In the genomic region with DNA sequence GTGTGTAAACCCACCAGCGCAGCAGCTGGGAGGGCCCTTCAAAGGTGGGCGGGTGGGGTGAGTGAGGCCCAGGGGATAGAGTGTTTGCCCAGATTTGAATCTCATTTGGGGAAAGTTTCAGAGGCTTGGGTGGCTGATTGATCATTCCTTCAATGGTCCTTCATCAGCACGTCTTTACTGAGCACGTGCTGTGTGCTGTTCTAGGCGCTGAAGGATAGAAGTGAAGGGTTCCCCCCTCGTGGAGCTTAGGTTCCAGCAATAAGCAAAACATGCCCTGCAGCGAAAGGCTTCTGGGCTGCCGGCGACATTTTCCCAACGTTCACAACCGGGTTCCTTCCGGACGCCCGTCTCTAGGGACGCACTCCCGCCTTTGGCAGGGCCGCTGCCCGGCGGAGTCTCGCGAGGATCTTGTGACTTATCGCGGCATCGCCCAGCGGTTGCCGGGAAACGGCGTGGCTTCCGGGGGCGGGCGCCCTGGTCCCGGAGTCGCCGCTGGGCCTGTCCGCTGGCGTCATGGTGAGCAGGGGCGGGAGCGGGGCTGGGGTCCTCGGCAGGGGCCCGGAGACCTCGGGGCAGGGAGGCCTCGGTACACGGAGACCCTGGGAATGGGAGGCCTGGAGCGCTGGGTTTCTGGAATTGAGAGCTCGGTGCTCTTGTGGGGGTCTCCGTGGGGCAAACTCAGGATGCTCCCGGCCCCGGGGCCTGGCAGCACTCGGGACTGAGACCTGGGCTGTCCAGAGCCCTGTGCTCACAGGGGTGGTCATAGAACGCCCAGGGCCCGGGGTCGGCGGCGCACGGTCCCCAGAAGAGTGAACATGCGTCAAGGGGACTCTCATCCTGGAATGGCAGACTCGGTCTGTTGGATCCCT, we compare ENCODE assay signal across 1 cellular context.
TF ChIP-seq lines count a peak whose summit lies in the region.

No MANE protein-coding gene starts in this region.

TF ChIP-seq in HEK293, 187 proteins besides CTCF, POLR2A, EP300 and RAD21 (continued from another document):
- peak; percentile 47; the same call in 1 of the 2 replicates for TF ChIP-seq KLF1 (tag by site-specific recombination; IDR thresholded peaks at IDR 0.05)
- peak; percentile 44 for TF ChIP-seq EGR2 (tag by site-specific recombination; IDR thresholded peaks at IDR 0.05; ENCODE audit: low read depth)
- TF ChIP-seq, protein P1, sequence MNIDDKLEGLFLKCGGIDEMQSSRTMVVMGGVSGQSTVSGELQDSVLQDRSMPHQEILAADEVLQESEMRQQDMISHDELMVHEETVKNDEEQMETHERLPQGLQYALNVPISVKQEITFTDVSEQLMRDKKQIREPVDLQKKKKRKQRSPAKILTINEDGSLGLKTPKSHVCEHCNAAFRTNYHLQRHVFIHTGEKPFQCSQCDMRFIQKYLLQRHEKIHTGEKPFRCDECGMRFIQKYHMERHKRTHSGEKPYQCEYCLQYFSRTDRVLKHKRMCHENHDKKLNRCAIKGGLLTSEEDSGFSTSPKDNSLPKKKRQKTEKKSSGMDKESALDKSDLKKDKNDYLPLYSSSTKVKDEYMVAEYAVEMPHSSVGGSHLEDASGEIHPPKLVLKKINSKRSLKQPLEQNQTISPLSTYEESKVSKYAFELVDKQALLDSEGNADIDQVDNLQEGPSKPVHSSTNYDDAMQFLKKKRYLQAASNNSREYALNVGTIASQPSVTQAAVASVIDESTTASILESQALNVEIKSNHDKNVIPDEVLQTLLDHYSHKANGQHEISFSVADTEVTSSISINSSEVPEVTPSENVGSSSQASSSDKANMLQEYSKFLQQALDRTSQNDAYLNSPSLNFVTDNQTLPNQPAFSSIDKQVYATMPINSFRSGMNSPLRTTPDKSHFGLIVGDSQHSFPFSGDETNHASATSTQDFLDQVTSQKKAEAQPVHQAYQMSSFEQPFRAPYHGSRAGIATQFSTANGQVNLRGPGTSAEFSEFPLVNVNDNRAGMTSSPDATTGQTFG (tag by site-specific recombination; IDR thresholded peaks at IDR 0.05; ENCODE audit: borderline replicate concordance) = no peak
- no peak for TF ChIP-seq ZNF184 (tag by site-specific recombination; IDR thresholded peaks at IDR 0.05)
- TF ChIP-seq ZNF600 (tag by site-specific recombination; IDR thresholded peaks at IDR 0.05) = no peak
- peak; percentile 69; the same call in 1 of the 2 replicates for TF ChIP-seq ZBTB20 (tag by site-specific recombination; IDR thresholded peaks at IDR 0.05)
- no peak for TF ChIP-seq ZNF501 (tag by site-specific recombination; IDR thresholded peaks at IDR 0.05)
- no peak for TF ChIP-seq ZNF558 (tag by site-specific recombination; IDR thresholded peaks at IDR 0.05)
- no peak for TF ChIP-seq ZNF23 (tag by site-specific recombination; IDR thresholded peaks at IDR 0.05; ENCODE audit: borderline replicate concordance)
- TF ChIP-seq, protein P2, sequence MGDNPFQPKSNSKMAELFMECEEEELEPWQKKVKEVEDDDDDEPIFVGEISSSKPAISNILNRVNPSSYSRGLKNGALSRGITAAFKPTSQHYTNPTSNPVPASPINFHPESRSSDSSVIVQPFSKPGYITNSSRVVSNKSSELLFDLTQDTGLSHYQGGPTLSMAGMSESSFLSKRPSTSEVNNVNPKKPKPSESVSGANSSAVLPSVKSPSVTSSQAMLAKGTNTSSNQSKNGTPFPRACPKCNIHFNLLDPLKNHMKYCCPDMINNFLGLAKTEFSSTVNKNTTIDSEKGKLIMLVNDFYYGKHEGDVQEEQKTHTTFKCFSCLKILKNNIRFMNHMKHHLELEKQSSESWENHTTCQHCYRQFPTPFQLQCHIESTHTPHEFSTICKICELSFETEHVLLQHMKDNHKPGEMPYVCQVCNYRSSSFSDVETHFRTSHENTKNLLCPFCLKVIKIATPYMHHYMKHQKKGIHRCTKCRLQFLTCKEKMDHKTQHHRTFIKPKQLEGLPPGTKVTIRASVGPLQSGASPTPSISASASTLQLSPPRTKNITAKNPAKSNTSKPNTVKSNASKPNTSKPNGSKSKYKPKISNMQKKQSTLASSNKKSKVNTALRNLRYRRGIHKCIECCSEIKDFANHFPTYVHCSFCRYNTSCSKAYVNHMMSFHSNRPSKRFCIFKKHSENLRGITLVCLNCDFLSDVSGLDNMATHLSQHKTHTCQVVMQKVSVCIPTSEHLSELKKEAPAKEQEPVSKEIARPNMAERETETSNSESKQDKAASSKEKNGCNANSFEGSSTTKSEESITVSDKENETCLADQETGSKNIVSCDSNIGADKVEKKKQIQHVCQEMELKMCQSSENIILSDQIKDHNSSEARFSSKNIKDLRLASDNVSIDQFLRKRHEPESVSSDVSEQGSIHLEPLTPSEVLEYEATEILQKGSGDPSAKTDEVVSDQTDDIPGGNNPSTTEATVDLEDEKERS (tag by site-specific recombination; IDR thresholded peaks at IDR 0.05) = no peak
TF ChIP-seq in HEK293: peak in this region for 38.
